Comparison of ENCODE assay signal across 23 cellular contexts in the genomic region with DNA sequence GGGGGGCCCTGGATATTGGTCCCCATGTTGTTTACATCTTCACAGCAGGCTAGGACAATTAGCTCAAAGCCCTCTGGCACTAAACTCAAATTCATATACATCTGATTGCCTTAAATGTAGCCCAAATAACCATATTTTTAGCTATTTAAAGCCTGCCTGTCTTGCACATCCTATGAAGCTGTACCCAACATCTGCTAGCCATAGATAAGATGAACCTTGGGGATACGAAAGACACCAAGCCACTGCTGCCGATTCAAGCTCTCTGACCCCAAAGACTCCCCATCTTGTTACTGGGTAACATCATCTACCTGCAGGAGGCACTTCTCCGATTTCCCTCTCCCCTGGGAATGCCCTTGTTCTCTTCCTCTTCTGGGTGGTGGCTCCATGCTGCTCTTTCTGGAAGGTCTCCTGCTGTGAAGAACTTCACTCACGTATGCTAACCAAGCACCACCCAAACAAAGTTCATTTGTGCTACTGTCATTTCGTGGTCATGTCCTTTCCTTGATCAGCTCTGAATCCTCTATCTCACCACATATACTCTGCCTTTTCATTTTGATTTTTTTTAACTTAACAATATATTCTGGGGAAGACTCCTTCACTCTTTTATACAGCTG.
DNase-seq lines count a peak whose midpoint lies in the region; ATAC-seq and TF ChIP-seq lines count a peak whose summit lies in the region.
"Had no signal": no experiment of that assay in that cellular context is flagged by ENCODE, and none has a peak within 500 bp of the region (broad histone marks: within the 10 kb centered on the region; RNA-seq: fewer than 3 reads in every experiment).

No MANE protein-coding gene starts in this region.

- H3K4me3 ChIP-seq in breast epithelium, result no peak overlapping the region
- no peak overlapping the region for H3K4me3 ChIP-seq in esophagus (ENCODE audit: low read depth in 1 of 2, low read length in 2 of 2)
- H3K4me3 ChIP-seq: dorsolateral prefrontal cortex, SK-N-MC, spleen had no signal

- no peak for TF ChIP-seq POLR2A in breast epithelium (IDR thresholded peaks at IDR 0.05)

- peaks cover 3% of the 10 kb centered on the region for H3K27me3 Mint-ChIP-seq in MCF 10A (ENCODE audit: insufficient read depth, unreplicated experiment)
- no peaks in the 10 kb centered on the region for H3K27me3 Mint-ChIP-seq in stimulated activated memory B cell treated with anti-CD40 and anti-IgM and Interleukin-4, amounts not matched to agents 10 μg/mL and 1 μg/mL and 100 μg/mL, for 72 hours
- H3K27me3 Mint-ChIP-seq: activated CD8-positive, alpha-beta memory T cell treated with anti-CD3 and anti-CD28 coated beads, Interleukin-2, amount 10 ng/mL, durations not matched to agents 7 days and 5 days had no signal

- no peaks in the 10 kb centered on the region for H3K36me3 ChIP-seq in breast epithelium
- H3K36me3 ChIP-seq in esophagus (ENCODE audit: control insufficient read depth in 2 of 2, insufficient read depth in 2 of 2, low read length in 1 of 2), result no peaks in the 10 kb centered on the region
- H3K36me3 ChIP-seq: spleen had no signal

- no peak for ATAC-seq in stimulated activated memory B cell treated with anti-CD40 and anti-IgM and Interleukin-4, amounts not matched to agents 10 μg/mL and 1 μg/mL and 100 μg/mL, for 72 hours
- ATAC-seq in HG03442 (IDR thresholded peaks at IDR 0.05; ENCODE audit: unreplicated experiment), result no peak

- H3K4me1 ChIP-seq in breast epithelium (no peaks in the 10 kb centered on the region), esophagus (ENCODE audit: control insufficient read depth in 2 of 2, insufficient read depth in 2 of 2, low read length in 1 of 2) (peaks cover 0 to 3% of the 10 kb centered on the region in 2 donors)

- H3K9me3 Mint-ChIP-seq in MCF 10A (ENCODE audit: unreplicated experiment), result no peaks in the 10 kb centered on the region
- no peaks in the 10 kb centered on the region for H3K9me3 Mint-ChIP-seq in stimulated activated memory B cell treated with anti-CD40 and anti-IgM and Interleukin-4, amounts not matched to agents 10 μg/mL and 1 μg/mL and 100 μg/mL, for 72 hours
- H3K9me3 Mint-ChIP-seq: activated naive CD4-positive, alpha-beta T cell treated with anti-CD3 and anti-CD28 coated beads for 36 hours had no signal

- DNase-seq in MCF 10A (ENCODE audit: unreplicated experiment) (no peak), breast epithelium (ENCODE audit: low spot score in 2 of 2) (no peak), RWPE1 (ENCODE audit: low spot score) (no peak), GM13977 (ENCODE audit: low spot score) (no peak)
- no peak for DNase-seq in activated CD4-positive, CD25-positive, alpha-beta regulatory T cell treated with anti-CD3 and anti-CD28 coated beads, Interleukin-2, amount 50 U/mL, for 72 hours
- DNase-seq: ACHN; activated naive CD4-positive, alpha-beta T cell treated with anti-CD3 and anti-CD28 coated beads for 36 hours; dorsolateral prefrontal cortex; H9; hypothalamus; left cardiac atrium; NCI-H1417 treated with DMSO at 0.1 percent for 48 hours; NCI-H510A; posterior cingulate gyrus; spleen had no signal

- intact Hi-C loops in MCF 10A (cut with micrococcal nuclease) (loop anchor here (1.0 kb wide), 2 partner anchors 29 to 61 kb away; no protein-coding TSS in a partner anchor), breast epithelium (cut with DNase I; ENCODE audit: low total_unique reads) (loop anchor here (10.0 kb wide), 1 partner anchor 1927 kb away; no protein-coding TSS in a partner anchor)

- peaks cover 21% of the 10 kb centered on the region for H3K4me1 Mint-ChIP-seq in MCF 10A (ENCODE audit: insufficient read depth, unreplicated experiment)
- peaks cover 25% of the 10 kb centered on the region for H3K4me1 Mint-ChIP-seq in stimulated activated memory B cell treated with anti-CD40 and anti-IgM and Interleukin-4, amounts not matched to agents 10 μg/mL and 1 μg/mL and 100 μg/mL, for 72 hours

- TF ChIP-seq CTCF in MCF 10A (IDR thresholded peaks at IDR 0.05; ENCODE audit: unreplicated experiment), result no peak
- no peak for TF ChIP-seq CTCF in breast epithelium (IDR thresholded peaks at IDR 0.05)
- no peak for TF ChIP-seq CTCF in RWPE1 (conservative IDR thresholded peaks at IDR 0.05; ENCODE audit: low read depth)
- no peak for TF ChIP-seq CTCF in GM13977 (IDR thresholded peaks at IDR 0.05; ENCODE audit: extremely low read depth, insufficient read depth, missing control alignments)

- H3K36me3 Mint-ChIP-seq in MCF 10A (ENCODE audit: insufficient read depth, unreplicated experiment), result no peaks in the 10 kb centered on the region
- no peaks in the 10 kb centered on the region for H3K36me3 Mint-ChIP-seq in stimulated activated memory B cell treated with anti-CD40 and anti-IgM and Interleukin-4, amounts not matched to agents 10 μg/mL and 1 μg/mL and 100 μg/mL, for 72 hours
- H3K36me3 Mint-ChIP-seq: activated CD8-positive, alpha-beta memory T cell treated with anti-CD3 and anti-CD28 coated beads, Interleukin-2, amount 10 ng/mL, durations not matched to agents 7 days and 5 days; CD8-positive, alpha-beta memory T cell; IgD-negative memory B cell had no signal

- H3K27me3 ChIP-seq in breast epithelium (peaks cover 0 to 36% of the 10 kb centered on the region in 2 donors), esophagus (ENCODE audit: control insufficient read depth in 1 of 2, insufficient read depth in 2 of 2, low read length in 2 of 2) (no peaks in the 10 kb centered on the region)
- H3K27me3 ChIP-seq: spleen had no signal

- 69 to 70% methylated on average over 5 of the region's 5 CpGs for WGBS in esophagus, 2 donors

- POLR2A ChIA-PET in MCF 10A (lab: Yijun Ruan, JAX) (interaction anchor here (0.6 to 3.3 kb wide), 9 partner anchors 10 to 452 kb away, joined by 3 to 18 read pairs (median 3); no protein-coding TSS in a partner anchor), RWPE1 (lab: Yijun Ruan, JAX; ENCODE audit: low non-redundant PET) (no interaction called here)

- no peak overlapping the region for H3K4me3 Mint-ChIP-seq in MCF 10A (ENCODE audit: unreplicated experiment)
- no peak overlapping the region for H3K4me3 Mint-ChIP-seq in stimulated activated memory B cell treated with anti-CD40 and anti-IgM and Interleukin-4, amounts not matched to agents 10 μg/mL and 1 μg/mL and 100 μg/mL, for 72 hours
- H3K4me3 Mint-ChIP-seq: activated CD8-positive, alpha-beta memory T cell treated with anti-CD3 and anti-CD28 coated beads, Interleukin-2, amount 10 ng/mL, durations not matched to agents 7 days and 5 days; activated naive CD4-positive, alpha-beta T cell treated with anti-CD3 and anti-CD28 coated beads for 36 hours; IgD-negative memory B cell had no signal

- H3K9me3 ChIP-seq in breast epithelium, result peaks cover 0 to 9% of the 10 kb centered on the region in 2 donors
- no peaks in the 10 kb centered on the region for H3K9me3 ChIP-seq in esophagus (ENCODE audit: control insufficient read depth in 2 of 2, insufficient read depth in 1 of 2, low read depth in 1 of 2, low read length in 1 of 2)

- H3K27ac ChIP-seq in breast epithelium (no peak overlapping the region), RWPE1 (peak overlapping the region; percentile 82), esophagus (ENCODE audit: low read depth in 2 of 2, low read length in 1 of 2) (peak overlapping the region; percentile 31 to 66)
- H3K27ac ChIP-seq: dorsolateral prefrontal cortex, SK-N-MC, VCaP had no signal

- in situ Hi-C loops in GM13977 (cut with MboI; ENCODE audit: low pct_unique_long_range_greater_than_20kb, low sequenced_read_pairs, unreplicated experiment), result no loop called here

- CTCF ChIA-PET in MCF 10A (lab: Yijun Ruan, JAX), result interaction anchor here (0.5 to 4.0 kb wide), 7 partner anchors 12 to 481 kb away, joined by 3 to 19 read pairs (median 3); no protein-coding TSS in a partner anchor
- CTCF ChIA-PET in RWPE1 (lab: Yijun Ruan, JAX), result no interaction called here

- H3K27ac Mint-ChIP-seq in MCF 10A (ENCODE audit: low read depth, unreplicated experiment), result peak overlapping the region; percentile 37
- H3K27ac Mint-ChIP-seq in stimulated activated memory B cell treated with anti-CD40 and anti-IgM and Interleukin-4, amounts not matched to agents 10 μg/mL and 1 μg/mL and 100 μg/mL, for 72 hours, result peak overlapping the region; percentile 35
- H3K27ac Mint-ChIP-seq: activated naive CD4-positive, alpha-beta T cell treated with anti-CD3 and anti-CD28 coated beads for 36 hours; IgD-negative memory B cell had no signal

- TSS peak; percentile 45 for BruUV-seq in MCF 10A (replicated peaks; lab: Mats Ljungman, UMichigan)

Comparison
In these comparisons a context has a peak if more than half of its experiments do, and no peak if none do; other contexts are left out.
1. H3K27ac ChIP-seq: peak in RWPE1 (single experiment) and esophagus (2 of 2); none in breast epithelium (0 of 2).